In the genomic region with DNA sequence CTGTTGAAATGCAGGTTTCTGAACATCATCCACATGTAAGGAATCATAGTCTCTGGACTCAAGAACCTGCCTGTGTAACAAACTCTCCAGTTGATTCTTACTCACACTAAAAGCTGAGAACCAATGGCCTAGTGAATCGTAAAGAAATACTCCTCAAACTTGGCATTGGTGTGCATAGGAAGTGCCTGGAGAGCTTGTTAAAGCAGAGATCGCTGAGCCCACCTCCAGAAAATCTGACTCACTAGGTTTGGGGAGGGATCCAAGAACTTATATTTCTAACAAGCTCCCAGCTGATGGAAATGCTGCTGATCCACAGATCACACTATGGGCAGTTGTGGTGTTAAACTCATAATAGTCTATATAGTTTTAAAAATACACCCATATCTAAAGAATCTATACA, we compare ENCODE assay signal across 14 cellular contexts. TPM values are rescaled to one million over a fixed set of nuclear protein-coding genes. Genes with fewer than 3 reads are reported as not detected.
A peak's percentile ranks its signal among the peaks of the same experiment; 100 is the strongest.
DNase-seq lines count a peak whose midpoint lies in the region; ATAC-seq and TF ChIP-seq lines count a peak whose summit lies in the region.
"Had no signal": no experiment of that assay in that cellular context is flagged by ENCODE, and none has a peak within 500 bp of the region (broad histone marks: within the 10 kb centered on the region; RNA-seq: fewer than 3 reads in every experiment).

No MANE protein-coding gene starts in this region.

- no peak overlapping the region for H2AK5ac ChIP-seq in neuronal stem cell (ENCODE audit: low read depth, low read length)

- H3K4me3 ChIP-seq in AG09309 (ENCODE audit: control insufficient read depth, low read depth, low read length) (no peak overlapping the region), epithelial cell of esophagus (ENCODE audit: low read length) (no peak overlapping the region), neuronal stem cell (ENCODE audit: low read length in 2 of 2) (no peak overlapping the region)
- H3K4me3 ChIP-seq: thyroid gland had no signal

- H2BK5ac ChIP-seq in neuronal stem cell (ENCODE audit: low read length) = no peak overlapping the region

- H2BK120ac ChIP-seq in neuronal stem cell (ENCODE audit: low read depth, low read length) = no peak overlapping the region

- no peak overlapping the region for H3K18ac ChIP-seq in neuronal stem cell (ENCODE audit: low read length)

- no peak overlapping the region for H3K27ac Mint-ChIP-seq in osteocyte (ENCODE audit: unreplicated experiment)
- no peak overlapping the region for H3K27ac Mint-ChIP-seq in CD4-positive, alpha-beta T cell
- H3K27ac Mint-ChIP-seq: activated naive CD4-positive, alpha-beta T cell treated with anti-CD3 and anti-CD28 coated beads for 36 hours; effector memory CD8-positive, alpha-beta T cell had no signal

- H3K9me3 Mint-ChIP-seq in osteocyte (ENCODE audit: unreplicated experiment) = no peaks in the 10 kb centered on the region
- H3K9me3 Mint-ChIP-seq in CD4-positive, alpha-beta T cell = no peaks in the 10 kb centered on the region
- H3K9me3 Mint-ChIP-seq: activated naive CD4-positive, alpha-beta T cell treated with anti-CD3 and anti-CD28 coated beads for 36 hours; effector memory CD8-positive, alpha-beta T cell had no signal

- peak; percentile 95 for DNase-seq in AG09309 (ENCODE audit: low read depth)
- DNase-seq in NCI-H226 = peak; percentile 94
- DNase-seq in epithelial cell of esophagus (ENCODE audit: low read depth) = peak; percentile 75
- no peak for DNase-seq in neuronal stem cell (ENCODE audit: low spot score)
- DNase-seq in osteocyte (ENCODE audit: extremely low spot score, unreplicated experiment) = no peak
- no peak for DNase-seq in CD4-positive, alpha-beta T cell
- no peak for DNase-seq in stimulated activated naive CD4-positive, alpha-beta T cell treated with Interleukin-2 at 50 U/mL for 16 hours (lab: John Stamatoyannopoulos, UW)
- DNase-seq in NCI-H1436 treated with DMSO at 0.1 percent for 48 hours (lab: John Stamatoyannopoulos, UW) = no peak
- DNase-seq: activated naive CD4-positive, alpha-beta T cell treated with anti-CD3 and anti-CD28 coated beads for 36 hours; DMS 273 treated with DMSO at 0.1 percent for 48 hours; effector memory CD8-positive, alpha-beta T cell; NCI-H510A treated with DMSO at 0.1 percent for 48 hours; thyroid gland had no signal

- ATAC-seq in CD4-positive, alpha-beta T cell (ENCODE audit: poor library complexity) = no peak
- ATAC-seq: effector memory CD8-positive, alpha-beta T cell had no signal

- H2AFZ ChIP-seq in neuronal stem cell (ENCODE audit: low read length) = peak overlapping the region; percentile 15

- H3K27ac ChIP-seq in neuronal stem cell (replicated peaks; ENCODE audit: low read length) = no peak overlapping the region
- H3K27ac ChIP-seq in CD4-positive, alpha-beta T cell (ENCODE audit: low read depth, low read length) = no peak overlapping the region
- H3K27ac ChIP-seq: neutrophil, thyroid gland had no signal

- no peaks in the 10 kb centered on the region for H3K36me3 Mint-ChIP-seq in osteocyte (ENCODE audit: unreplicated experiment)
- no peaks in the 10 kb centered on the region for H3K36me3 Mint-ChIP-seq in CD4-positive, alpha-beta T cell (ENCODE audit: low read depth)

- no peak overlapping the region for H3K4me2 ChIP-seq in neuronal stem cell (ENCODE audit: insufficient read depth, low read length, poor library complexity, severe bottlenecking)

- no peak overlapping the region for H3K23ac ChIP-seq in neuronal stem cell (ENCODE audit: low read depth, low read length, poor library complexity)

- H3K27me3 Mint-ChIP-seq in osteocyte (ENCODE audit: unreplicated experiment) = no peaks in the 10 kb centered on the region
- peaks cover 15% of the 10 kb centered on the region for H3K27me3 Mint-ChIP-seq in CD4-positive, alpha-beta T cell

- CTCF ChIA-PET in CD4-positive, alpha-beta T cell (lab: Charles Lee) = no interaction called here

- H3K9me3 ChIP-seq in neuronal stem cell (replicated peaks in 1 of 2; ENCODE audit: control insufficient read depth in 2 of 2, insufficient read depth in 1 of 2, low read depth in 1 of 2, low read length in 2 of 2) = peaks cover 0 to 10% of the 10 kb centered on the region in 2 donors
- H3K9me3 ChIP-seq in CD4-positive, alpha-beta T cell (ENCODE audit: control insufficient read depth, low read length) = no peaks in the 10 kb centered on the region
- H3K9me3 ChIP-seq: neutrophil, thyroid gland had no signal

- H2BK12ac ChIP-seq in neuronal stem cell (ENCODE audit: low read length) = no peak overlapping the region

- H4K8ac ChIP-seq in neuronal stem cell (ENCODE audit: low read depth, low read length) = no peak overlapping the region

- H3K4me1 ChIP-seq in neuronal stem cell (ENCODE audit: control insufficient read depth in 2 of 2, insufficient read depth in 1 of 2, low read depth in 1 of 2, low read length in 2 of 2) = peaks cover 13 to 29% of the 10 kb centered on the region in 2 donors

- no peak overlapping the region for H3K9ac ChIP-seq in neuronal stem cell (ENCODE audit: low read depth, low read length, poor library complexity)

- no peak for TF ChIP-seq CTCF in AG09309 (IDR thresholded peaks at IDR 0.05; ENCODE audit: control insufficient read depth, insufficient read depth, low read depth, low read length, missing control alignments)
- TF ChIP-seq CTCF in epithelial cell of esophagus (IDR thresholded peaks at IDR 0.05; ENCODE audit: insufficient read depth, low read depth, low read length, missing control alignments) = no peak
- no peak for TF ChIP-seq CTCF in osteocyte (IDR thresholded peaks at IDR 0.05)
- no peak for TF ChIP-seq CTCF in CD4-positive, alpha-beta T cell (IDR thresholded peaks at IDR 0.05)

- H3K4me3 Mint-ChIP-seq in osteocyte (ENCODE audit: unreplicated experiment) = no peak overlapping the region
- H3K4me3 Mint-ChIP-seq in CD4-positive, alpha-beta T cell = no peak overlapping the region
- H3K4me3 Mint-ChIP-seq: activated naive CD4-positive, alpha-beta T cell treated with anti-CD3 and anti-CD28 coated beads for 36 hours; effector memory CD8-positive, alpha-beta T cell had no signal

- no peak overlapping the region for H3K14ac ChIP-seq in neuronal stem cell (ENCODE audit: low read length)

- H3K79me1 ChIP-seq in neuronal stem cell (ENCODE audit: low read depth, low read length) = no peaks in the 10 kb centered on the region

- H3K27me3 ChIP-seq in neuronal stem cell (ENCODE audit: control insufficient read depth in 3 of 3, insufficient read depth in 3 of 3, low read depth in 1 of 3, low read length in 3 of 3) = no peaks in the 10 kb centered on the region
- H3K27me3 ChIP-seq in CD4-positive, alpha-beta T cell (ENCODE audit: control insufficient read depth, insufficient read depth, low read length) = peaks cover 14% of the 10 kb centered on the region
- H3K27me3 ChIP-seq: thyroid gland had no signal

- H2BK15ac ChIP-seq in neuronal stem cell (ENCODE audit: low read length) = no peak overlapping the region

- POLR2A ChIA-PET in CD4-positive, alpha-beta T cell (lab: Charles Lee) = no interaction called here

- no CpG with 5 or more reads among the region's 2 CpGs for WGBS in neuronal stem cell (ENCODE audit: extremely low coverage in 2 of 2, insufficient read length in 2 of 2, insufficient replicate concordance in 1 of 2), 2 donors

- H3K36me3 ChIP-seq in neuronal stem cell (replicated peaks in 1 of 2; ENCODE audit: control insufficient read depth in 2 of 2, insufficient read depth in 2 of 2, low read length in 2 of 2) = no peaks in the 10 kb centered on the region
- H3K36me3 ChIP-seq: neutrophil, thyroid gland had no signal

- no peak overlapping the region for H3K4ac ChIP-seq in neuronal stem cell (ENCODE audit: low read length)

- intact Hi-C loops in CD4-positive, alpha-beta T cell (cut with DNase I, micrococcal nuclease) = loop anchor here (5.0 to 10.0 kb wide), 2 partner anchors 176 to 179 kb away; no protein-coding TSS in a partner anchor

- H4K91ac ChIP-seq in neuronal stem cell (ENCODE audit: low read depth, low read length, poor library complexity) = no peak overlapping the region

- peaks cover 33% of the 10 kb centered on the region for H3K4me1 Mint-ChIP-seq in osteocyte (ENCODE audit: unreplicated experiment)
- no peaks in the 10 kb centered on the region for H3K4me1 Mint-ChIP-seq in CD4-positive, alpha-beta T cell (ENCODE audit: low read depth)

RNA-seq across cellular contexts. Expression of a gene that starts 55.8 kb away (rescaled TPM):
- 1.4 TPM for polyA plus RNA-seq in neuronal stem cell (2013, experiment 1 of 2)
- 1.6 TPM for polyA plus RNA-seq in neuronal stem cell (2013, experiment 2 of 2)
- 135 and 136 TPM in 2 replicates for total RNA-seq in osteocyte
- total RNA-seq in CD4-positive, alpha-beta T cell = under 1 TPM; 0.36 to 0.55 TPM

Comparison
In these comparisons a context has a peak if more than half of its experiments do, and no peak if none do; other contexts are left out.
1. DNase-seq: peak in AG09309 (single experiment), NCI-H226 (single experiment) and epithelial cell of esophagus (single experiment); none in neuronal stem cell (single experiment), osteocyte (single experiment), CD4-positive, alpha-beta T cell (0 of 10), stimulated activated naive CD4-positive, alpha-beta T cell treated with Interleukin-2 at 50 U/mL for 16 hours (single experiment) and NCI-H1436 treated with DMSO at 0.1 percent for 48 hours (single experiment).
2. RNA of a gene that starts 55.8 kb away (total RNA-seq): 135 to 136 TPM in osteocyte; 0.36 to 0.55 TPM in CD4-positive, alpha-beta T cell; every median in the first group is over 10 times any median in the second.